Comparison of ENCODE assay signal across 17 cellular contexts in genomic region chr17:82446649-82447048, GRCh38. TPM values are rescaled to one million over a fixed set of nuclear protein-coding genes. Genes with fewer than 3 reads are reported as not detected.
DNase-seq lines count a peak whose midpoint lies in the region; ATAC-seq and TF ChIP-seq lines count a peak whose summit lies in the region.
"Had no signal": no experiment of that assay in that cellular context is flagged by ENCODE, and none has a peak within 500 bp of the region (broad histone marks: within the 10 kb centered on the region; RNA-seq: fewer than 3 reads in every experiment).

No MANE protein-coding gene starts in this region.

- peaks cover 35 to 64% (median 51%) of the 10 kb centered on the region in 11 experiments for H4K20me1 ChIP-seq in BLaER1 treated with 17β-estradiol and CSF1 and Interleukin-3, amounts not matched to agents 10 nM and 100 nM
- peaks cover 49% of the 10 kb centered on the region for H4K20me1 ChIP-seq in DND-41 (ENCODE audit: insufficient read depth, low read length)

- no peak overlapping the region; a peak in 1 of 20 replicates for H3K4me3 ChIP-seq in BLaER1 treated with 17β-estradiol and CSF1 and Interleukin-3, amounts not matched to agents 10 nM and 100 nM
- no peak overlapping the region for H3K4me3 ChIP-seq in DND-41 (ENCODE audit: low read depth in 1 of 2, low read length in 2 of 2)
- H3K4me3 ChIP-seq: esophagus squamous epithelium, gastroesophageal sphincter, tibial artery had no signal

- no peak overlapping the region for H2AFZ ChIP-seq in DND-41 (ENCODE audit: low read depth, low read length)

- no peaks in the 10 kb centered on the region for H3K9me3 Mint-ChIP-seq in activated naive CD8-positive, alpha-beta T cell treated with anti-CD3 and anti-CD28 coated beads for 36 hours
- H3K9me3 Mint-ChIP-seq in nephron = peaks cover 2% of the 10 kb centered on the region

- no peaks in the 10 kb centered on the region for H3K9me3 ChIP-seq in BLaER1 treated with 17β-estradiol and CSF1 and Interleukin-3, amounts not matched to agents 10 nM and 100 nM (replicated peaks in 1 of 11)
- H3K9me3 ChIP-seq in DND-41 (ENCODE audit: insufficient read depth, low read length, severe bottlenecking) = no peaks in the 10 kb centered on the region
- H3K9me3 ChIP-seq: esophagus squamous epithelium, gastroesophageal sphincter, tibial artery had no signal

- H3K27ac Mint-ChIP-seq in activated naive CD8-positive, alpha-beta T cell treated with anti-CD3 and anti-CD28 coated beads for 36 hours = peak overlapping the region; percentile 56
- no peak overlapping the region for H3K27ac Mint-ChIP-seq in nephron
- H3K27ac Mint-ChIP-seq: progenitor cell of endocrine pancreas, WTC11 had no signal

- H3K27me3 Mint-ChIP-seq in activated naive CD8-positive, alpha-beta T cell treated with anti-CD3 and anti-CD28 coated beads for 36 hours = no peaks in the 10 kb centered on the region
- H3K27me3 Mint-ChIP-seq in nephron (ENCODE audit: low read depth) = no peaks in the 10 kb centered on the region
- H3K27me3 Mint-ChIP-seq: progenitor cell of endocrine pancreas had no signal

- no peak for DNase-seq in DND-41
- DNase-seq in activated naive CD8-positive, alpha-beta T cell treated with anti-CD3 and anti-CD28 coated beads for 36 hours = no peak
- no peak for DNase-seq in central memory CD4-positive, alpha-beta T cell
- DNase-seq: AML-193; esophagus squamous epithelium; NCI-H1092 treated with DMSO at 0.1 percent for 48 hours; stimulated activated naive CD4-positive, alpha-beta T cell; T-helper 9 cell; tibial artery had no signal

- H3K4me1 Mint-ChIP-seq in activated naive CD8-positive, alpha-beta T cell treated with anti-CD3 and anti-CD28 coated beads for 36 hours = peaks cover 21% of the 10 kb centered on the region
- peaks cover 14% of the 10 kb centered on the region for H3K4me1 Mint-ChIP-seq in nephron

- no peaks in the 10 kb centered on the region for H3K27me3 ChIP-seq in BLaER1 treated with 17β-estradiol and CSF1 and Interleukin-3, amounts not matched to agents 10 nM and 100 nM
- H3K27me3 ChIP-seq in DND-41 (ENCODE audit: insufficient read depth, low read length, poor library complexity) = no peaks in the 10 kb centered on the region
- H3K27me3 ChIP-seq: esophagus squamous epithelium, gastroesophageal sphincter, tibial artery had no signal

- peaks cover 26 to 60% (median 48%) of the 10 kb centered on the region in 11 experiments; a peak in 21 of 22 replicates for H3K36me3 ChIP-seq in BLaER1 treated with 17β-estradiol and CSF1 and Interleukin-3, amounts not matched to agents 10 nM and 100 nM
- H3K36me3 ChIP-seq in DND-41 (ENCODE audit: insufficient read depth, low read length) = peaks cover 60% of the 10 kb centered on the region

- peak overlapping the region; percentile 22 for H3K4me3 Mint-ChIP-seq in activated naive CD8-positive, alpha-beta T cell treated with anti-CD3 and anti-CD28 coated beads for 36 hours
- H3K4me3 Mint-ChIP-seq in nephron = peak overlapping the region; percentile 37 to 57 (median 41)
- H3K4me3 Mint-ChIP-seq: WTC11 had no signal

- H3K4me1 ChIP-seq in BLaER1 treated with 17β-estradiol and CSF1 and Interleukin-3, amounts not matched to agents 10 nM and 100 nM = peaks cover 69 to 89% (median 82%) of the 10 kb centered on the region in 10 experiments
- H3K4me1 ChIP-seq in DND-41 (ENCODE audit: insufficient read depth, low read length) = peaks cover 31% of the 10 kb centered on the region

- peaks cover 59% of the 10 kb centered on the region for H3K79me2 ChIP-seq in DND-41 (ENCODE audit: insufficient read depth, low read length)

- TF ChIP-seq CTCF in DND-41 (IDR thresholded peaks at IDR 0.05; ENCODE audit: borderline replicate concordance, extremely low read depth, low read length, poor library complexity, severe bottlenecking) (no peak), nephron (IDR thresholded peaks at IDR 0.05; ENCODE audit: unreplicated experiment in 3 of 3) (no peak)

- peak overlapping the region; percentile 88 to 99 (median 94) for H3K4me2 ChIP-seq in BLaER1 treated with 17β-estradiol and CSF1 and Interleukin-3, amounts not matched to agents 10 nM and 100 nM
- H3K4me2 ChIP-seq in DND-41 (ENCODE audit: insufficient read depth, low read length) = no peak overlapping the region

- peak overlapping the region in 10 of 11 experiments; percentile 3 to 64 (median 52); a peak in 11 of 22 replicates for H3K9ac ChIP-seq in BLaER1 treated with 17β-estradiol and CSF1 and Interleukin-3, amounts not matched to agents 10 nM and 100 nM
- H3K9ac ChIP-seq in DND-41 (ENCODE audit: low read depth, low read length) = no peak overlapping the region

- peak overlapping the region in 4 of 11 experiments; percentile 30 to 64 (median 52); a peak in 8 of 22 replicates for H3K27ac ChIP-seq in BLaER1 treated with 17β-estradiol and CSF1 and Interleukin-3, amounts not matched to agents 10 nM and 100 nM
- H3K27ac ChIP-seq in DND-41 (ENCODE audit: low read length) = peak overlapping the region; percentile 1; the same call in 1 of the 2 replicates
- H3K27ac ChIP-seq: tibial artery had no signal

- peaks cover 27% of the 10 kb centered on the region for H3K36me3 Mint-ChIP-seq in activated naive CD8-positive, alpha-beta T cell treated with anti-CD3 and anti-CD28 coated beads for 36 hours
- H3K36me3 Mint-ChIP-seq in nephron (ENCODE audit: low read depth) = peaks cover 4% of the 10 kb centered on the region

- no peak for ATAC-seq in DND-41 (ENCODE audit: insufficient read depth, low read depth)
- ATAC-seq in HG03135 (IDR thresholded peaks at IDR 0.05; ENCODE audit: unreplicated experiment) = no peak
- ATAC-seq in GM18517 (IDR thresholded peaks at IDR 0.05; ENCODE audit: unreplicated experiment) = no peak
- ATAC-seq: gastroesophageal sphincter, HCT116, WTC11 had no signal

RNA-seq across cellular contexts. Expression of gene CYBC1, which starts 3.9 kb away (rescaled TPM):
- total RNA-seq in activated naive CD8-positive, alpha-beta T cell treated with anti-CD3 and anti-CD28 coated beads for 36 hours = 100 to 1,000 TPM; 156 to 163 TPM

RNA-seq across cellular contexts. Expression of gene NARF, which starts 11.9 kb away (rescaled TPM):
- total RNA-seq in activated naive CD8-positive, alpha-beta T cell treated with anti-CD3 and anti-CD28 coated beads for 36 hours = 10 to 100 TPM; 49.9 to 51.3 TPM

RNA-seq across cellular contexts. Expression of gene OGFOD3, which starts 28.3 kb away (rescaled TPM):
- 10 to 100 TPM; 18.4 to 21.5 TPM for total RNA-seq in activated naive CD8-positive, alpha-beta T cell treated with anti-CD3 and anti-CD28 coated beads for 36 hours

RNA-seq across cellular contexts. Expression of gene HEXD, which starts 28.5 kb away (rescaled TPM):
- 10 to 100 TPM; 17.3 to 20.3 TPM for total RNA-seq in activated naive CD8-positive, alpha-beta T cell treated with anti-CD3 and anti-CD28 coated beads for 36 hours
